ENCODE assay signal across 1 cellular context in genomic region chr10:95655571-95656290, GRCh38.
A peak's percentile ranks its signal among the peaks of the same experiment; 100 is the strongest.
TF ChIP-seq lines count a peak whose summit lies in the region.

No MANE protein-coding gene starts in this region.

TF ChIP-seq in H1, 55 proteins besides CTCF, POLR2A, EP300 and RAD21:
- TF ChIP-seq SAP30 (IDR thresholded peaks at IDR 0.05; ENCODE audit: insufficient read depth, insufficient replicate concordance, low read length) = no peak
- TF ChIP-seq, protein P1, sequence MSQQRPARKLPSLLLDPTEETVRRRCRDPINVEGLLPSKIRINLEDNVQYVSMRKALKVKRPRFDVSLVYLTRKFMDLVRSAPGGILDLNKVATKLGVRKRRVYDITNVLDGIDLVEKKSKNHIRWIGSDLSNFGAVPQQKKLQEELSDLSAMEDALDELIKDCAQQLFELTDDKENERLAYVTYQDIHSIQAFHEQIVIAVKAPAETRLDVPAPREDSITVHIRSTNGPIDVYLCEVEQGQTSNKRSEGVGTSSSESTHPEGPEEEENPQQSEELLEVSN (IDR thresholded peaks at IDR 0.05) = no peak
- 0 out of 4 replicates have a peak, but pooled peaks of 1 of the 2 experiments have one; percentile 18 for TF ChIP-seq HDAC2 (IDR thresholded peaks at IDR 0.05; ENCODE audit: borderline replicate concordance in 1 of 2, low read depth in 2 of 2, low read length in 2 of 2)
- no peak for TF ChIP-seq HDAC6 (IDR thresholded peaks at IDR 0.05; ENCODE audit: low read depth, low read length)
- TF ChIP-seq PHF8 (conservative IDR thresholded peaks at IDR 0.05; ENCODE audit: low read depth, low read length) = no peak
